8 cellular contexts compared by ENCODE assay signal in the genomic region with DNA sequence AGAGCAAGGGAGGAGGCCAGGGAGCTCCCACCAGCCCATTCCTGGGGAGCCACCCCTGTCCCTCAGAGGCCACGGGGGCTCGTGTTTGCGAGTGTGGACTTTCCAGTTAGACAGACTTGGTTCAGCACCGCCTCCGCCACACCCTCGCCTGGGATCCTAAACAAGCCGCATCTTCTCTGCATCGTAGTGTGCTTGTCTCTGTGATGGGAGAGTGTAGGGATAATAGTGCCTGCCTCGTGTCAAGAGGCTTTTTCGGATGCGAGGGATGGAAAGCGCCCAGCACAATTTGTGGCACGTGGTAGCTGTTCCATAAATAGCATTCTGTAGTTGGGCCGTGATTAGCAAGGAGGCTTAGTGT. TPM values are rescaled to one million over a fixed set of nuclear protein-coding genes. Genes with fewer than 3 reads are reported as not detected.
DNase-seq lines count a peak whose midpoint lies in the region; ATAC-seq and TF ChIP-seq lines count a peak whose summit lies in the region.

No MANE protein-coding gene starts in this region.

- no peaks in the 10 kb centered on the region for H3K9me3 Mint-ChIP-seq in activated naive CD4-positive, alpha-beta T cell treated with anti-CD3 and anti-CD28 coated beads, Interleukin-2, amount 50 U/mL, for 24 hours
- H3K9me3 Mint-ChIP-seq in natural killer cell treated with Interleukin-12 subunit alpha and Interleukin-12 subunit beta and Interleukin-15 and Interleukin-18, amount 100 ng/mL, for 72 hours, result no peaks in the 10 kb centered on the region

- peak overlapping the region; percentile 69 to 87 for H3K4me3 ChIP-seq in esophagus (ENCODE audit: low read depth in 1 of 2, low read length in 2 of 2)
- H3K4me3 ChIP-seq in vagina, result peak overlapping the region; percentile 60 to 92

- peaks cover 0 to 4% of the 10 kb centered on the region in 2 donors for H3K4me1 ChIP-seq in esophagus (ENCODE audit: control insufficient read depth in 2 of 2, insufficient read depth in 2 of 2, low read length in 1 of 2)
- H3K4me1 ChIP-seq in vagina, result peaks cover 18% of the 10 kb centered on the region

- peaks cover 14% of the 10 kb centered on the region for H3K4me1 Mint-ChIP-seq in activated naive CD4-positive, alpha-beta T cell treated with anti-CD3 and anti-CD28 coated beads, Interleukin-2, amount 50 U/mL, for 24 hours
- H3K4me1 Mint-ChIP-seq in natural killer cell treated with Interleukin-12 subunit alpha and Interleukin-12 subunit beta and Interleukin-15 and Interleukin-18, amount 100 ng/mL, for 72 hours (ENCODE audit: low read depth in 2 of 2), result peaks cover 9% of the 10 kb centered on the region in 2 donors

- H3K27me3 Mint-ChIP-seq in activated naive CD4-positive, alpha-beta T cell treated with anti-CD3 and anti-CD28 coated beads, Interleukin-2, amount 50 U/mL, for 24 hours, result no peaks in the 10 kb centered on the region
- no peaks in the 10 kb centered on the region for H3K27me3 Mint-ChIP-seq in natural killer cell treated with Interleukin-12 subunit alpha and Interleukin-12 subunit beta and Interleukin-15 and Interleukin-18, amount 100 ng/mL, for 72 hours

- H3K4me3 Mint-ChIP-seq in activated naive CD4-positive, alpha-beta T cell treated with anti-CD3 and anti-CD28 coated beads, Interleukin-2, amount 50 U/mL, for 24 hours, result peak overlapping the region; percentile 80
- H3K4me3 Mint-ChIP-seq in natural killer cell treated with Interleukin-12 subunit alpha and Interleukin-12 subunit beta and Interleukin-15 and Interleukin-18, amount 100 ng/mL, for 72 hours, result peak overlapping the region; percentile 73

- no peak for TF ChIP-seq CTCF in vagina (IDR thresholded peaks at IDR 0.05)

- no peaks in the 10 kb centered on the region for H3K9me3 ChIP-seq in esophagus (ENCODE audit: control insufficient read depth in 2 of 2, insufficient read depth in 1 of 2, low read depth in 1 of 2, low read length in 1 of 2)
- H3K9me3 ChIP-seq in vagina, result no peaks in the 10 kb centered on the region

- H3K36me3 ChIP-seq in esophagus (ENCODE audit: control insufficient read depth in 2 of 2, insufficient read depth in 2 of 2, low read length in 1 of 2) (no peaks in the 10 kb centered on the region), vagina (no peaks in the 10 kb centered on the region)

- WGBS in esophagus, 2 donors, result 35 to 41% methylated on average over 14 of the region's 14 CpGs

- no peak for ATAC-seq in natural killer cell treated with Interleukin-12 subunit alpha and Interleukin-12 subunit beta and Interleukin-15 and Interleukin-18, amount 100 ng/mL, for 72 hours

- H3K27me3 ChIP-seq in esophagus (ENCODE audit: control insufficient read depth in 1 of 2, insufficient read depth in 2 of 2, low read length in 2 of 2) (no peaks in the 10 kb centered on the region), vagina (no peaks in the 10 kb centered on the region)

- TF ChIP-seq POLR2A in vagina (IDR thresholded peaks at IDR 0.05), result no peak

- H3K27ac Mint-ChIP-seq in activated naive CD4-positive, alpha-beta T cell treated with anti-CD3 and anti-CD28 coated beads, Interleukin-2, amount 50 U/mL, for 24 hours, result no peak overlapping the region
- H3K27ac Mint-ChIP-seq in natural killer cell treated with Interleukin-12 subunit alpha and Interleukin-12 subunit beta and Interleukin-15 and Interleukin-18, amount 100 ng/mL, for 72 hours, result no peak overlapping the region

- intact Hi-C loops in vagina (cut with DNase I), result no loop called here

- no peaks in the 10 kb centered on the region for H3K36me3 Mint-ChIP-seq in activated naive CD4-positive, alpha-beta T cell treated with anti-CD3 and anti-CD28 coated beads, Interleukin-2, amount 50 U/mL, for 24 hours
- no peaks in the 10 kb centered on the region for H3K36me3 Mint-ChIP-seq in natural killer cell treated with Interleukin-12 subunit alpha and Interleukin-12 subunit beta and Interleukin-15 and Interleukin-18, amount 100 ng/mL, for 72 hours

- H3K27ac ChIP-seq in esophagus (ENCODE audit: low read depth in 2 of 2, low read length in 1 of 2) (peak overlapping the region; percentile 88 to 90), vagina (peak overlapping the region; percentile 82)

- no peak for DNase-seq in activated naive CD4-positive, alpha-beta T cell (lab: John Stamatoyannopoulos, UW)
- no peak for DNase-seq in natural killer cell treated with Interleukin-12 subunit alpha and Interleukin-12 subunit beta and Interleukin-15 and Interleukin-18, amount 100 ng/mL, for 72 hours (ENCODE audit: low spot score)
- DNase-seq in vagina (ENCODE audit: extremely low spot score in 2 of 2) (no peak), DMS 273 (lab: John Stamatoyannopoulos, UW; ENCODE audit: unreplicated experiment) (no peak), epidermal melanocyte (ENCODE audit: insufficient read length, low spot score) (no peak), SKM-1 treated with dmso at 0.1 percent for 144 hours (lab: John Stamatoyannopoulos, UW; ENCODE audit: unreplicated experiment) (no peak)

RNA-seq across cellular contexts. Expression of gene PPP1R13B, which starts 1.3 kb away (rescaled TPM):
- 10 to 100 TPM; 16.4 to 28.4 TPM for polyA plus RNA-seq in esophagus
- total RNA-seq in natural killer cell treated with Interleukin-12 subunit alpha and Interleukin-12 subunit beta and Interleukin-15 and Interleukin-18, amount 100 ng/mL, for 72 hours, result 10 to 100 TPM; 14.4 to 25.7 TPM
- 34.1 TPM for total RNA-seq in vagina
